1 cellular context compared by ENCODE assay signal in the genomic region with DNA sequence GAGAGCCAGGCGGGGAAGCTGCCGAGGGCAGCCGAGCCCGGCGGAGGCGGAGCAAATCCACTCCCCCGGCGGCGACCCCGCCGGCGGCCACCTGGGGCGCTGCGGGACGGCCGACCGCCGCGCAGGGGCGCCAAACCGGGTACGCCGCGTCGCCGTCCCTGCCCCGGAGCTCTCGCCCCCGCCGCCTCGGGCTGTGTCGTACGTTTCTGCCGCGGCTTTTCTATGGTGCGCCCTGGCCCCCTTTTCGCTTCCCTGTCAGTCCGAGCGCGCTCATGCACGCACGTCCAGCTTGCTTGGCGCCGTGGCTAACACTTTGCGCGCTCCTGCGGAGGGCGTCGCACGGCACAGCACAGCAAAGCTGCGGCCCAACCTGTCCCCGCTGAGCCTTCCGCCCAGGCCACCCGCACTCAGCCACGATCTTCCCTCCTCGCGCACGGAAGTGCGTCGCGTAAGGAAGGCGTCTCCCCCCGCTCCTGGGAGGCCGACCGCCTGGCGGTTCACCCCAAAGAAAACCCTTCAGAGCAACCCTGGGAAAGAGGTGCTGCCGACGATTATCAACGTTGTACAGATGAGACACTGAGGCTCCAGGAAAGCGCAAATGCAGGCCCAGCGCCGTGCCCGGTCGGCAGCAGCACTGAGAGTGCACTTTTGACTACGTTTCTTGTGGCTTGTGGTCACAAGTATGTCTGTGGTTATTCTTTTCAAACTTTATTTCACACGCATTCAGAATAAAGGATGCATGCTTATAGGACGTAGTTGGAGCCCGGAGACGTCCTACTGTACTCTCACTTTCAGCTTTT.
TF ChIP-seq lines count a peak whose summit lies in the region.

A gene (minus strand): TSS at position 48 of the 800 bp plus-strand sequence. CDS start 1,857 bp downstream, outside the sequence.

TF ChIP-seq in HepG2, 621 proteins besides CTCF, POLR2A, EP300 and RAD21 (continued from another document and continues in another):
- TF ChIP-seq, protein P1, sequence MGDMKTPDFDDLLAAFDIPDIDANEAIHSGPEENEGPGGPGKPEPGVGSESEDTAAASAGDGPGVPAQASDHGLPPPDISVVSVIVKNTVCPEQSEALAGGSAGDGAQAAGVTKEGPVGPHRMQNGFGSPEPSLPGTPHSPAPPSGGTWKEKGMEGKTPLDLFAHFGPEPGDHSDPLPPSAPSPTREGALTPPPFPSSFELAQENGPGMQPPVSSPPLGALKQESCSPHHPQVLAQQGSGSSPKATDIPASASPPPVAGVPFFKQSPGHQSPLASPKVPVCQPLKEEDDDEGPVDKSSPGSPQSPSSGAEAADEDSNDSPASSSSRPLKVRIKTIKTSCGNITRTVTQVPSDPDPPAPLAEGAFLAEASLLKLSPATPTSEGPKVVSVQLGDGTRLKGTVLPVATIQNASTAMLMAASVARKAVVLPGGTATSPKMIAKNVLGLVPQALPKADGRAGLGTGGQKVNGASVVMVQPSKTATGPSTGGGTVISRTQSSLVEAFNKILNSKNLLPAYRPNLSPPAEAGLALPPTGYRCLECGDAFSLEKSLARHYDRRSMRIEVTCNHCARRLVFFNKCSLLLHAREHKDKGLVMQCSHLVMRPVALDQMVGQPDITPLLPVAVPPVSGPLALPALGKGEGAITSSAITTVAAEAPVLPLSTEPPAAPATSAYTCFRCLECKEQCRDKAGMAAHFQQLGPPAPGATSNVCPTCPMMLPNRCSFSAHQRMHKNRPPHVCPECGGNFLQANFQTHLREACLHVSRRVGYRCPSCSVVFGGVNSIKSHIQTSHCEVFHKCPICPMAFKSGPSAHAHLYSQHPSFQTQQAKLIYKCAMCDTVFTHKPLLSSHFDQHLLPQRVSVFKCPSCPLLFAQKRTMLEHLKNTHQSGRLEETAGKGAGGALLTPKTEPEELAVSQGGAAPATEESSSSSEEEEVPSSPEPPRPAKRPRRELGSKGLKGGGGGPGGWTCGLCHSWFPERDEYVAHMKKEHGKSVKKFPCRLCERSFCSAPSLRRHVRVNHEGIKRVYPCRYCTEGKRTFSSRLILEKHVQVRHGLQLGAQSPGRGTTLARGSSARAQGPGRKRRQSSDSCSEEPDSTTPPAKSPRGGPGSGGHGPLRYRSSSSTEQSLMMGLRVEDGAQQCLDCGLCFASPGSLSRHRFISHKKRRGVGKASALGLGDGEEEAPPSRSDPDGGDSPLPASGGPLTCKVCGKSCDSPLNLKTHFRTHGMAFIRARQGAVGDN (CRISPR knock-in tag; IDR thresholded peaks at IDR 0.05) = peak; percentile 100
- TF ChIP-seq, protein P2, sequence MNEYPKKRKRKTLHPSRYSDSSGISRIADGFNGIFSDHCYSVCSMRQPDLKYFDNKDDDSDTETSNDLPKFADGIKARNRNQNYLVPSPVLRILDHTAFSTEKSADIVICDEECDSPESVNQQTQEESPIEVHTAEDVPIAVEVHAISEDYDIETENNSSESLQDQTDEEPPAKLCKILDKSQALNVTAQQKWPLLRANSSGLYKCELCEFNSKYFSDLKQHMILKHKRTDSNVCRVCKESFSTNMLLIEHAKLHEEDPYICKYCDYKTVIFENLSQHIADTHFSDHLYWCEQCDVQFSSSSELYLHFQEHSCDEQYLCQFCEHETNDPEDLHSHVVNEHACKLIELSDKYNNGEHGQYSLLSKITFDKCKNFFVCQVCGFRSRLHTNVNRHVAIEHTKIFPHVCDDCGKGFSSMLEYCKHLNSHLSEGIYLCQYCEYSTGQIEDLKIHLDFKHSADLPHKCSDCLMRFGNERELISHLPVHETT (CRISPR knock-in tag; conservative IDR thresholded peaks at IDR 0.05) = peak; percentile 98
- peak; percentile 96 for TF ChIP-seq HDAC2 (CRISPR knock-in tag; IDR thresholded peaks at IDR 0.05)
- TF ChIP-seq, protein P3, sequence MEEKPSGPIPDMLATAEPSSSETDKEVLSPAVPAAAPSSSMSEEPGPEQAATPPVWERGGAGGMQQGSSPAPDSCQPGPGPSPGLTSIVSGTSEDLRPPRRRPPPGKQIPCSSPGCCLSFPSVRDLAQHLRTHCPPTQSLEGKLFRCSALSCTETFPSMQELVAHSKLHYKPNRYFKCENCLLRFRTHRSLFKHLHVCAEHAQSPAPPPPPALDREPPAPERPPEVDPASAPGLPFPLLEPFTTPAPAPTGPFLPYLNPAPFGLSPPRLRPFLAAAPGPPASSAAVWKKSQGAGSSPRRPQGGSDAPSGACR (CRISPR knock-in tag; IDR thresholded peaks at IDR 0.05) = peak; percentile 99
- peak; percentile 100 for TF ChIP-seq ATF7-NPFF (CRISPR knock-in tag; IDR thresholded peaks at IDR 0.05; ENCODE audit: low read depth)
- TF ChIP-seq ZSCAN9 (CRISPR knock-in tag; IDR thresholded peaks at IDR 0.05; ENCODE audit: borderline replicate concordance) = peak; percentile 97
- TF ChIP-seq PCBP1 (IDR thresholded peaks at IDR 0.05; ENCODE audit: borderline replicate concordance, low read depth, low read length) = 0 out of 2 replicates have a peak, but pooled peaks have one; percentile 64
- TF ChIP-seq, protein P4, sequence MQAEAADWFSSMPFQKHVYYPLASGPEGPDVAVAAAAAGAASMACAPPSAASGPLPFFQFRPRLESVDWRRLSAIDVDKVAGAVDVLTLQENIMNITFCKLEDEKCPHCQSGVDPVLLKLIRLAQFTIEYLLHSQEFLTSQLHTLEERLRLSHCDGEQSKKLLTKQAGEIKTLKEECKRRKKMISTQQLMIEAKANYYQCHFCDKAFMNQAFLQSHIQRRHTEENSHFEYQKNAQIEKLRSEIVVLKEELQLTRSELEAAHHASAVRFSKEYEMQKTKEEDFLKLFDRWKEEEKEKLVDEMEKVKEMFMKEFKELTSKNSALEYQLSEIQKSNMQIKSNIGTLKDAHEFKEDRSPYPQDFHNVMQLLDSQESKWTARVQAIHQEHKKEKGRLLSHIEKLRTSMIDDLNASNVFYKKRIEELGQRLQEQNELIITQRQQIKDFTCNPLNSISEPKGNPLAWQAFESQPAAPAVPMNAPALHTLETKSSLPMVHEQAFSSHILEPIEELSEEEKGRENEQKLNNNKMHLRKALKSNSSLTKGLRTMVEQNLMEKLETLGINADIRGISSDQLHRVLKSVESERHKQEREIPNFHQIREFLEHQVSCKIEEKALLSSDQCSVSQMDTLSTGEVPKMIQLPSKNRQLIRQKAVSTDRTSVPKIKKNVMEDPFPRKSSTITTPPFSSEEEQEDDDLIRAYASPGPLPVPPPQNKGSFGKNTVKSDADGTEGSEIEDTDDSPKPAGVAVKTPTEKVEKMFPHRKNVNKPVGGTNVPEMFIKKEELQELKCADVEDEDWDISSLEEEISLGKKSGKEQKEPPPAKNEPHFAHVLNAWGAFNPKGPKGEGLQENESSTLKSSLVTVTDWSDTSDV (CRISPR knock-in tag; IDR thresholded peaks at IDR 0.05) = peak; percentile 93
- TF ChIP-seq ZNF235 (CRISPR knock-in tag; IDR thresholded peaks at IDR 0.05; ENCODE audit: borderline replicate concordance) = peak; percentile 69
- TF ChIP-seq ZNF781 (CRISPR knock-in tag; IDR thresholded peaks at IDR 0.05; ENCODE audit: borderline replicate concordance, not compliant biosample characterization) = peak; percentile 100
- TF ChIP-seq RFX3 (CRISPR knock-in tag; IDR thresholded peaks at IDR 0.05) = no peak
- peak; percentile 96 for TF ChIP-seq MXD4 (CRISPR knock-in tag; IDR thresholded peaks at IDR 0.05)
- TF ChIP-seq ZBTB21 (CRISPR knock-in tag; IDR thresholded peaks at IDR 0.05) = peak; percentile 82; the same call in 1 of the 2 replicates
- TF ChIP-seq MBD4 (IDR thresholded peaks at IDR 0.05; ENCODE audit: borderline replicate concordance, low read length) = no peak
- peak; percentile 92 for TF ChIP-seq YEATS2 (CRISPR knock-in tag; IDR thresholded peaks at IDR 0.05; ENCODE audit: borderline replicate concordance)
- peak; percentile 27; the same call in 1 of the 2 replicates for TF ChIP-seq SMC3 (IDR thresholded peaks at IDR 0.05; ENCODE audit: low read length)
- peak; percentile 92 for TF ChIP-seq ZNF777 (CRISPR knock-in tag; IDR thresholded peaks at IDR 0.05)
- no peak for TF ChIP-seq ZEB1 (IDR thresholded peaks at IDR 0.05; ENCODE audit: insufficient replicate concordance, low read depth)
- TF ChIP-seq NRL (CRISPR knock-in tag; IDR thresholded peaks at IDR 0.05; ENCODE audit: borderline replicate concordance) = peak; percentile 100
- TF ChIP-seq HOXA5 (CRISPR knock-in tag; IDR thresholded peaks at IDR 0.05) = peak; percentile 98
- peak; percentile 78 for TF ChIP-seq THAP11 (CRISPR knock-in tag; IDR thresholded peaks at IDR 0.05)
- TF ChIP-seq ZNF30 (CRISPR knock-in tag; IDR thresholded peaks at IDR 0.05) = peak; percentile 98
- TF ChIP-seq, protein P5, sequence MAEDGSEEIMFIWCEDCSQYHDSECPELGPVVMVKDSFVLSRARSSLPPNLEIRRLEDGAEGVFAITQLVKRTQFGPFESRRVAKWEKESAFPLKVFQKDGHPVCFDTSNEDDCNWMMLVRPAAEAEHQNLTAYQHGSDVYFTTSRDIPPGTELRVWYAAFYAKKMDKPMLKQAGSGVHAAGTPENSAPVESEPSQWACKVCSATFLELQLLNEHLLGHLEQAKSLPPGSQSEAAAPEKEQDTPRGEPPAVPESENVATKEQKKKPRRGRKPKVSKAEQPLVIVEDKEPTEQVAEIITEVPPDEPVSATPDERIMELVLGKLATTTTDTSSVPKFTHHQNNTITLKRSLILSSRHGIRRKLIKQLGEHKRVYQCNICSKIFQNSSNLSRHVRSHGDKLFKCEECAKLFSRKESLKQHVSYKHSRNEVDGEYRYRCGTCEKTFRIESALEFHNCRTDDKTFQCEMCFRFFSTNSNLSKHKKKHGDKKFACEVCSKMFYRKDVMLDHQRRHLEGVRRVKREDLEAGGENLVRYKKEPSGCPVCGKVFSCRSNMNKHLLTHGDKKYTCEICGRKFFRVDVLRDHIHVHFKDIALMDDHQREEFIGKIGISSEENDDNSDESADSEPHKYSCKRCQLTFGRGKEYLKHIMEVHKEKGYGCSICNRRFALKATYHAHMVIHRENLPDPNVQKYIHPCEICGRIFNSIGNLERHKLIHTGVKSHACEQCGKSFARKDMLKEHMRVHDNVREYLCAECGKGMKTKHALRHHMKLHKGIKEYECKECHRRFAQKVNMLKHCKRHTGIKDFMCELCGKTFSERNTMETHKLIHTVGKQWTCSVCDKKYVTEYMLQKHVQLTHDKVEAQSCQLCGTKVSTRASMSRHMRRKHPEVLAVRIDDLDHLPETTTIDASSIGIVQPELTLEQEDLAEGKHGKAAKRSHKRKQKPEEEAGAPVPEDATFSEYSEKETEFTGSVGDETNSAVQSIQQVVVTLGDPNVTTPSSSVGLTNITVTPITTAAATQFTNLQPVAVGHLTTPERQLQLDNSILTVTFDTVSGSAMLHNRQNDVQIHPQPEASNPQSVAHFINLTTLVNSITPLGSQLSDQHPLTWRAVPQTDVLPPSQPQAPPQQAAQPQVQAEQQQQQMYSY (CRISPR knock-in tag; IDR thresholded peaks at IDR 0.05) = no peak
- TF ChIP-seq, protein P6, sequence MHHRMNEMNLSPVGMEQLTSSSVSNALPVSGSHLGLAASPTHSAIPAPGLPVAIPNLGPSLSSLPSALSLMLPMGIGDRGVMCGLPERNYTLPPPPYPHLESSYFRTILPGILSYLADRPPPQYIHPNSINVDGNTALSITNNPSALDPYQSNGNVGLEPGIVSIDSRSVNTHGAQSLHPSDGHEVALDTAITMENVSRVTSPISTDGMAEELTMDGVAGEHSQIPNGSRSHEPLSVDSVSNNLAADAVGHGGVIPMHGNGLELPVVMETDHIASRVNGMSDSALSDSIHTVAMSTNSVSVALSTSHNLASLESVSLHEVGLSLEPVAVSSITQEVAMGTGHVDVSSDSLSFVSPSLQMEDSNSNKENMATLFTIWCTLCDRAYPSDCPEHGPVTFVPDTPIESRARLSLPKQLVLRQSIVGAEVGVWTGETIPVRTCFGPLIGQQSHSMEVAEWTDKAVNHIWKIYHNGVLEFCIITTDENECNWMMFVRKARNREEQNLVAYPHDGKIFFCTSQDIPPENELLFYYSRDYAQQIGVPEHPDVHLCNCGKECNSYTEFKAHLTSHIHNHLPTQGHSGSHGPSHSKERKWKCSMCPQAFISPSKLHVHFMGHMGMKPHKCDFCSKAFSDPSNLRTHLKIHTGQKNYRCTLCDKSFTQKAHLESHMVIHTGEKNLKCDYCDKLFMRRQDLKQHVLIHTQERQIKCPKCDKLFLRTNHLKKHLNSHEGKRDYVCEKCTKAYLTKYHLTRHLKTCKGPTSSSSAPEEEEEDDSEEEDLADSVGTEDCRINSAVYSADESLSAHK (CRISPR knock-in tag; IDR thresholded peaks at IDR 0.05; ENCODE audit: borderline replicate concordance) = peak; percentile 90; the same call in 1 of the 2 replicates
- peak; percentile 97 for TF ChIP-seq ZNF430 (CRISPR knock-in tag; IDR thresholded peaks at IDR 0.05)
- TF ChIP-seq GATAD2A (CRISPR knock-in tag; IDR thresholded peaks at IDR 0.05) = peak; percentile 98
- TF ChIP-seq HOXA3 (CRISPR knock-in tag; IDR thresholded peaks at IDR 0.05) = peak; percentile 99
- TF ChIP-seq, protein P7, sequence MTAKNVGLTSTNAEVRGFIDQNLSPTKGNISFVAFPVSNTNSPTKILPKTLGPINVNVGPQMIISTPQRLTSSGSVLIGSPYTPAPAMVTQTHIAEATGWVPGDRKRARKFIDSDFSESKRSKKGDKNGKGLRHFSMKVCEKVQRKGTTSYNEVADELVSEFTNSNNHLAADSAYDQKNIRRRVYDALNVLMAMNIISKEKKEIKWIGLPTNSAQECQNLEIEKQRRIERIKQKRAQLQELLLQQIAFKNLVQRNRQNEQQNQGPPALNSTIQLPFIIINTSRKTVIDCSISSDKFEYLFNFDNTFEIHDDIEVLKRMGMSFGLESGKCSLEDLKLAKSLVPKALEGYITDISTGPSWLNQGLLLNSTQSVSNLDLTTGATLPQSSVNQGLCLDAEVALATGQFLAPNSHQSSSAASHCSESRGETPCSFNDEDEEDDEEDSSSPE (CRISPR knock-in tag; IDR thresholded peaks at IDR 0.05) = peak; percentile 97
- TF ChIP-seq, protein P8, sequence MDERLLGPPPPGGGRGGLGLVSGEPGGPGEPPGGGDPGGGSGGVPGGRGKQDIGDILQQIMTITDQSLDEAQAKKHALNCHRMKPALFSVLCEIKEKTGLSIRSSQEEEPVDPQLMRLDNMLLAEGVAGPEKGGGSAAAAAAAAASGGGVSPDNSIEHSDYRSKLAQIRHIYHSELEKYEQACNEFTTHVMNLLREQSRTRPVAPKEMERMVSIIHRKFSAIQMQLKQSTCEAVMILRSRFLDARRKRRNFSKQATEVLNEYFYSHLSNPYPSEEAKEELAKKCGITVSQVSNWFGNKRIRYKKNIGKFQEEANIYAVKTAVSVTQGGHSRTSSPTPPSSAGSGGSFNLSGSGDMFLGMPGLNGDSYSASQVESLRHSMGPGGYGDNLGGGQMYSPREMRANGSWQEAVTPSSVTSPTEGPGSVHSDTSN (CRISPR knock-in tag; IDR thresholded peaks at IDR 0.05) = peak; percentile 42
- peak; percentile 87; the same call in 1 of the 2 replicates for TF ChIP-seq ZNF3 (CRISPR knock-in tag; IDR thresholded peaks at IDR 0.05)
- TF ChIP-seq POGZ (CRISPR knock-in tag; IDR thresholded peaks at IDR 0.05) = peak; percentile 99
- peak; percentile 100 for TF ChIP-seq ZBTB38 (CRISPR knock-in tag; IDR thresholded peaks at IDR 0.05)
- TF ChIP-seq, protein P9, sequence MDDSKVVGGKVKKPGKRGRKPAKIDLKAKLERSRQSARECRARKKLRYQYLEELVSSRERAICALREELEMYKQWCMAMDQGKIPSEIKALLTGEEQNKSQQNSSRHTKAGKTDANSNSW (CRISPR knock-in tag; IDR thresholded peaks at IDR 0.05; ENCODE audit: borderline replicate concordance) = peak; percentile 99
- peak; percentile 96 for TF ChIP-seq ZNF441 (CRISPR knock-in tag; IDR thresholded peaks at IDR 0.05; ENCODE audit: borderline replicate concordance)
- TF ChIP-seq NR1H2 (CRISPR knock-in tag; IDR thresholded peaks at IDR 0.05; ENCODE audit: borderline replicate concordance, low read depth) = peak; percentile 93
- TF ChIP-seq MED8 (CRISPR knock-in tag; IDR thresholded peaks at IDR 0.05; ENCODE audit: insufficient replicate concordance) = peak; percentile 99
